Comparison of ENCODE assay signal across 23 cellular contexts in genomic region chr19:47703301-47703700, GRCh38. TPM values are rescaled to one million over a fixed set of nuclear protein-coding genes. Genes with fewer than 3 reads are reported as not detected.
"Had no signal": no experiment of that assay in that cellular context is flagged by ENCODE, and none has a peak within 500 bp of the region (broad histone marks: within the 10 kb centered on the region; RNA-seq: fewer than 3 reads in every experiment).

No MANE protein-coding gene starts in this region.

- H3K4me1 Mint-ChIP-seq: mesothelial cell of epicardium had no signal

- H3K36me3 Mint-ChIP-seq: natural killer cell treated with Interleukin-12 subunit alpha and Interleukin-12 subunit beta and Interleukin-15 and Interleukin-18, amount 100 ng/mL, for 72 hours had no signal

- H3K27me3 ChIP-seq: ascending aorta, breast epithelium, tibial nerve, uterus had no signal

- H3K9me3 ChIP-seq: ascending aorta, breast epithelium, spleen, tibial nerve, uterus had no signal

- H3K4me3 Mint-ChIP-seq: dendritic cell treated with granulocyte-macrophage colony-stimulating factor and Interleukin-4, amounts not matched to agents 40 ng/mL and 50 ng/mL, for 4 days; mesothelial cell of epicardium; natural killer cell treated with Interleukin-12 subunit alpha and Interleukin-12 subunit beta and Interleukin-15 and Interleukin-18, amount 100 ng/mL, for 72 hours had no signal

- DNase-seq: activated CD4-positive, alpha-beta T cell treated with anti-CD3 and anti-CD28 coated beads for 1 hour; activated CD8-positive, alpha-beta memory T cell treated with anti-CD3 and anti-CD28 coated beads for 24 hours; activated CD8-positive, alpha-beta memory T cell treated with anti-CD3 and anti-CD28 coated beads, Interleukin-2, amount 50 U/mL, for 48 hours; activated effector memory CD4-positive, alpha-beta T cell treated with Interleukin-2 at 50 U/mL for 16 hours; activated naive CD4-positive, alpha-beta T cell treated with anti-CD3 and anti-CD28 coated beads, Interleukin-2, amount 50 U/mL, for 16 hours; activated T-cell treated with anti-CD3 and anti-CD28 coated beads, Interleukin-2, amount 50 U/mL, for 48 hours; effector memory CD4-positive, alpha-beta T cell; foreskin melanocyte; head of caudate nucleus; kidney; posterior cingulate gyrus; spleen; stimulated activated CD8-positive, alpha-beta memory T cell treated with anti-CD3 and anti-CD28 coated beads, Interleukin-4, amount 100 ng/mL, for 48 hours; stimulated activated naive CD4-positive, alpha-beta T cell; T-helper 1 cell; uterus had no signal

- FAIRE-seq: kidney had no signal

- H3K9me3 Mint-ChIP-seq: dendritic cell treated with granulocyte-macrophage colony-stimulating factor and Interleukin-4, amounts not matched to agents 40 ng/mL and 50 ng/mL, for 4 days; mesothelial cell of epicardium; natural killer cell treated with Interleukin-12 subunit alpha and Interleukin-12 subunit beta and Interleukin-15 and Interleukin-18, amount 100 ng/mL, for 72 hours had no signal

- H3K4me3 ChIP-seq: ascending aorta, breast epithelium, spleen, tibial nerve, uterus had no signal

- H3K27ac ChIP-seq: ascending aorta, breast epithelium, spleen, tibial nerve, uterus, VCaP had no signal

- H3K36me3 ChIP-seq: uterus had no signal

- H3K4me1 ChIP-seq: ascending aorta, breast epithelium, uterus had no signal

- H3K27ac Mint-ChIP-seq: natural killer cell treated with Interleukin-12 subunit alpha and Interleukin-12 subunit beta and Interleukin-15 and Interleukin-18, amount 100 ng/mL, for 72 hours had no signal

RNA-seq across cellular contexts. Expression of gene EHD2, which starts 9.9 kb away (rescaled TPM):
- total RNA-seq: natural killer cell treated with Interleukin-12 subunit alpha and Interleukin-12 subunit beta and Interleukin-15 and Interleukin-18, amount 100 ng/mL, for 72 hours had no signal
